8 cellular contexts compared by ENCODE assay signal in the genomic region with DNA sequence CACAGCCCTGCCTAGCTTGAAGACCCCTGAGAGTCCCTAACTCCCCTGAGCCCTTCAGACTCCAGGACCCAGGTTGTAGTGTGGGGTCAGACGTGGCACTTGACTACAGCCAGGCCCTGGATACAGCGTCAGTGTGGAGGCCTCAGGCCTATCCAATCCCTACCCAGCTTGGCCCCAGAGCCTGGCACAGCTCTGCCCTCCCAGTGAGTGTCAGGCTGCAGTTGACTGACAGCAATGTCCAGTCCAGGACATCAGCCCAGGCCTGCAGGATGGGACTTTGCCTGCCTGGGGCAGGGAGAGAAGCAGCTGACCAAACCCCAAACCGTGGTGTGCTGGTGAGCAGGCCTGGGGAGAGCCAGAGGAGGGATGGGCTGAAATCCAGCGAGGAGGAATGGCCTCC. TPM values are rescaled to one million over a fixed set of nuclear protein-coding genes. Genes with fewer than 3 reads are reported as not detected.
DNase-seq lines count a peak whose midpoint lies in the region; ATAC-seq lines count a peak whose summit lies in the region.

No MANE protein-coding gene starts in this region.

- intact Hi-C loops in activated T-helper 2 cell treated with anti-CD3 and anti-CD28 coated beads, Interferon-gamma antibody, Interleukin-2, Interleukin-4, amounts not matched to agents 10 μg/mL and 5 μg/mL and 100 μg/mL, durations not matched to agents 14 hours and 24 hours and 36 hours (cut with micrococcal nuclease) = no loop called here
- intact Hi-C loops in right cardiac atrium (cut with DNase I) = no loop called here

- WGBS in right cardiac atrium = 19% methylated on average over 4 of the region's 4 CpGs

- DNase-seq in activated T-helper 2 cell treated with anti-CD3 and anti-CD28 coated beads, Interferon-gamma antibody, Interleukin-2, Interleukin-4, amounts not matched to agents 10 μg/mL and 5 μg/mL and 100 μg/mL, durations not matched to agents 14 hours and 24 hours and 36 hours (ENCODE audit: low spot score) = no peak
- DNase-seq in right cardiac atrium (peak in 2 of 3 donors; percentile 84 to 87), HUDEP-2 (lab: John Stamatoyannopoulos, UW; ENCODE audit: unreplicated experiment in 76 of 76) (no peak), HT-29 (ENCODE audit: low spot score) (no peak), KBM-7 (no peak)

- peaks cover 84% of the 10 kb centered on the region for H3K4me1 Mint-ChIP-seq in activated T-helper 2 cell treated with anti-CD3 and anti-CD28 coated beads, Interferon-gamma antibody, Interleukin-2, Interleukin-4, amounts not matched to agents 10 μg/mL and 5 μg/mL and 100 μg/mL, durations not matched to agents 14 hours and 24 hours and 36 hours (ENCODE audit: low read depth)
- peaks cover 99% of the 10 kb centered on the region for H3K4me1 Mint-ChIP-seq in stimulated activated memory B cell treated with anti-CD40 and anti-IgM and Interleukin-4, amounts not matched to agents 10 μg/mL and 1 μg/mL and 100 μg/mL, for 72 hours

- peak overlapping the region; percentile 96 for H3K27ac ChIP-seq in right cardiac atrium (ENCODE audit: low read length)

- H3K4me3 Mint-ChIP-seq in activated T-helper 2 cell treated with anti-CD3 and anti-CD28 coated beads, Interferon-gamma antibody, Interleukin-2, Interleukin-4, amounts not matched to agents 10 μg/mL and 5 μg/mL and 100 μg/mL, durations not matched to agents 14 hours and 24 hours and 36 hours (ENCODE audit: low read depth) = peak overlapping the region; percentile 72
- peak overlapping the region; percentile 9 for H3K4me3 Mint-ChIP-seq in stimulated activated memory B cell treated with anti-CD40 and anti-IgM and Interleukin-4, amounts not matched to agents 10 μg/mL and 1 μg/mL and 100 μg/mL, for 72 hours

- ATAC-seq in HG02981 (IDR thresholded peaks at IDR 0.05; ENCODE audit: unreplicated experiment) (peak; percentile 18), right cardiac atrium (peak; percentile 75 to 78), HG03095 (IDR thresholded peaks at IDR 0.05; ENCODE audit: unreplicated experiment) (no peak)
- no peak for ATAC-seq in stimulated activated memory B cell treated with anti-CD40 and anti-IgM and Interleukin-4, amounts not matched to agents 10 μg/mL and 1 μg/mL and 100 μg/mL, for 72 hours

- H3K9me3 ChIP-seq in right cardiac atrium (ENCODE audit: control insufficient read depth, low read length) = no peaks in the 10 kb centered on the region

- in situ Hi-C loops in KBM-7 (cut with MboI; ENCODE audit: low pct_unique_long_range_greater_than_20kb, low sequenced_read_pairs) = no loop called here

- peaks cover 65% of the 10 kb centered on the region for H3K36me3 Mint-ChIP-seq in activated T-helper 2 cell treated with anti-CD3 and anti-CD28 coated beads, Interferon-gamma antibody, Interleukin-2, Interleukin-4, amounts not matched to agents 10 μg/mL and 5 μg/mL and 100 μg/mL, durations not matched to agents 14 hours and 24 hours and 36 hours (ENCODE audit: low read depth)
- peaks cover 52% of the 10 kb centered on the region for H3K36me3 Mint-ChIP-seq in stimulated activated memory B cell treated with anti-CD40 and anti-IgM and Interleukin-4, amounts not matched to agents 10 μg/mL and 1 μg/mL and 100 μg/mL, for 72 hours

- no peak overlapping the region for H3K27ac Mint-ChIP-seq in activated T-helper 2 cell treated with anti-CD3 and anti-CD28 coated beads, Interferon-gamma antibody, Interleukin-2, Interleukin-4, amounts not matched to agents 10 μg/mL and 5 μg/mL and 100 μg/mL, durations not matched to agents 14 hours and 24 hours and 36 hours
- H3K27ac Mint-ChIP-seq in stimulated activated memory B cell treated with anti-CD40 and anti-IgM and Interleukin-4, amounts not matched to agents 10 μg/mL and 1 μg/mL and 100 μg/mL, for 72 hours = peak overlapping the region; percentile 91

- H3K27me3 Mint-ChIP-seq in activated T-helper 2 cell treated with anti-CD3 and anti-CD28 coated beads, Interferon-gamma antibody, Interleukin-2, Interleukin-4, amounts not matched to agents 10 μg/mL and 5 μg/mL and 100 μg/mL, durations not matched to agents 14 hours and 24 hours and 36 hours (ENCODE audit: low read depth) = no peaks in the 10 kb centered on the region
- H3K27me3 Mint-ChIP-seq in stimulated activated memory B cell treated with anti-CD40 and anti-IgM and Interleukin-4, amounts not matched to agents 10 μg/mL and 1 μg/mL and 100 μg/mL, for 72 hours = no peaks in the 10 kb centered on the region

- peaks cover 60% of the 10 kb centered on the region for H3K4me1 ChIP-seq in right cardiac atrium (ENCODE audit: control insufficient read depth, insufficient read depth, low read length)

- no peaks in the 10 kb centered on the region for H3K9me3 Mint-ChIP-seq in activated T-helper 2 cell treated with anti-CD3 and anti-CD28 coated beads, Interferon-gamma antibody, Interleukin-2, Interleukin-4, amounts not matched to agents 10 μg/mL and 5 μg/mL and 100 μg/mL, durations not matched to agents 14 hours and 24 hours and 36 hours
- H3K9me3 Mint-ChIP-seq in stimulated activated memory B cell treated with anti-CD40 and anti-IgM and Interleukin-4, amounts not matched to agents 10 μg/mL and 1 μg/mL and 100 μg/mL, for 72 hours = no peaks in the 10 kb centered on the region

- no peak overlapping the region for H3K4me3 ChIP-seq in right cardiac atrium (ENCODE audit: low read length)

- H3K27me3 ChIP-seq in right cardiac atrium (ENCODE audit: control insufficient read depth, insufficient read depth) = no peaks in the 10 kb centered on the region

RNA-seq across cellular contexts. Expression of gene KLF13, which starts 27.3 kb away (rescaled TPM):
- 127 and 132 TPM in 2 replicates for total RNA-seq in activated T-helper 2 cell treated with anti-CD3 and anti-CD28 coated beads, Interferon-gamma antibody, Interleukin-2, Interleukin-4, amounts not matched to agents 10 μg/mL and 5 μg/mL and 100 μg/mL, durations not matched to agents 14 hours and 24 hours and 36 hours
- 100 to 1,000 TPM in 2 of 4 donors, 10 to 100 TPM in 2; 42.3 to 108 (median 88.2) TPM for total RNA-seq in right cardiac atrium
- polyA plus RNA-seq in right cardiac atrium = 52.7 TPM
- total RNA-seq in HT-29 (2014; rRNA removed; shearing (Covaris generic)) = 52.2 and 52.7 TPM in 2 replicates

Comparison
In these comparisons a context has a peak if more than half of its experiments do, and no peak if none do; other contexts are left out.
1. ATAC-seq: peak in HG02981 (single experiment) and right cardiac atrium (2 of 2); none in stimulated activated memory B cell treated with anti-CD40 and anti-IgM and Interleukin-4, amounts not matched to agents 10 μg/mL and 1 μg/mL and 100 μg/mL, for 72 hours (single experiment) and HG03095 (single experiment).
2. DNase-seq: peak in right cardiac atrium (2 of 3); none in activated T-helper 2 cell treated with anti-CD3 and anti-CD28 coated beads, Interferon-gamma antibody, Interleukin-2, Interleukin-4, amounts not matched to agents 10 μg/mL and 5 μg/mL and 100 μg/mL, durations not matched to agents 14 hours and 24 hours and 36 hours (single experiment), HUDEP-2 (0 of 76), HT-29 (single experiment) and KBM-7 (single experiment).